In the genomic region with DNA sequence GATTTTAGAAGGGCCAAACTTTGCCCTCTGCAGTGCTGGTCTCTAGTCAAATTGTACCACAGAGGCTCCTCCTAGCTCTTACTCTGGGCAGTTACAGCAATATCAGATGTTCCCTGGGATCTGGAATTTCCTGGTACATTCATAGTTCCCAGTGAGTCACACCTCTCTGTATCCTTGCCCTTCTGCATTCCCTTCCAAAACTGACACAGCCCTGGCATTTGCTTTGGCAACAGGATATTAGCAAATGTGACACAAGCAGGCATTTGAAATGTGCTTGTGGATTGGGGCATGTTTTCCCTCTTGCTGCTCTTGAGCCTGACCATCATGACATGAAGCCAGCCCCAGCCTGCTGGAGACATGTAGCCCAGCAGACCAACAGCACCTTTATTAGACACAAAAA, we compare ENCODE assay signal across 10 cellular contexts.
DNase-seq lines count a peak whose midpoint lies in the region; ATAC-seq and TF ChIP-seq lines count a peak whose summit lies in the region.
"Had no signal": no experiment of that assay in that cellular context is flagged by ENCODE, and none has a peak within 500 bp of the region (broad histone marks: within the 10 kb centered on the region; RNA-seq: fewer than 3 reads in every experiment).

No MANE protein-coding gene starts in this region.

- H3K9me3 ChIP-seq in OCI-LY3 (ENCODE audit: insufficient read depth, low read length) = 0 out of 2 replicates have a peak, but pooled peaks cover 4% of the 10 kb centered on the region

- H3K27ac ChIP-seq in OCI-LY3 (ENCODE audit: low read length) = no peak overlapping the region
- H3K27ac ChIP-seq: KMS-11 had no signal

- peak; percentile 83 for DNase-seq in BJ (ENCODE audit: low read depth)
- DNase-seq in epithelial cell of proximal tubule (ENCODE audit: low read depth) = peak; percentile 98
- peak; percentile 32 for DNase-seq in mucosa of gallbladder (ENCODE audit: low spot score)
- DNase-seq in cortex of kidney (lab: John Stamatoyannopoulos, UW) = no peak
- DNase-seq in epidermal melanocyte (ENCODE audit: insufficient read length, low spot score) = no peak
- no peak for DNase-seq in activated T-cell treated with anti-CD3 and anti-CD28 coated beads for 4 hours
- DNase-seq: activated CD4-positive, alpha-beta T cell treated with anti-CD3 and anti-CD28 coated beads, Interleukin-2, amount 50 U/mL, for 4 hours had no signal

- peak overlapping the region; percentile 30; the same call in 1 of the 2 replicates for H2AFZ ChIP-seq in OCI-LY3 (ENCODE audit: low read depth, low read length)

- H3K4me3 ChIP-seq in BJ (ENCODE audit: low read depth, low read length) (no peak overlapping the region), OCI-LY3 (ENCODE audit: low read length) (no peak overlapping the region), epithelial cell of proximal tubule (ENCODE audit: low read depth, low read length) (no peak overlapping the region)

- H3K36me3 ChIP-seq in BJ (ENCODE audit: control insufficient read depth, insufficient read depth, low read length) (no peaks in the 10 kb centered on the region), OCI-LY3 (replicated peaks; ENCODE audit: low read depth, low read length) (no peaks in the 10 kb centered on the region)

- no peaks in the 10 kb centered on the region for H3K79me2 ChIP-seq in OCI-LY3 (ENCODE audit: low read length)

- POLR2A ChIA-PET in BJ (lab: Charles Lee) = interaction anchor here (0.6 kb wide), 1 partner anchor 317 kb away, joined by 5 read pairs; no protein-coding TSS in a partner anchor

- no peaks in the 10 kb centered on the region for H4K20me1 ChIP-seq in OCI-LY3 (ENCODE audit: insufficient read depth, low read length)

- no peak for ATAC-seq in GM18861 (IDR thresholded peaks at IDR 0.05; ENCODE audit: unreplicated experiment)

- H3K9ac ChIP-seq in OCI-LY3 (ENCODE audit: low read length) = no peak overlapping the region
- H3K9ac ChIP-seq: KMS-11 had no signal

- no peak overlapping the region for H3K4me2 ChIP-seq in OCI-LY3 (ENCODE audit: low read length)
- H3K4me2 ChIP-seq: KMS-11 had no signal

- no peaks in the 10 kb centered on the region for H3K4me1 ChIP-seq in OCI-LY3 (ENCODE audit: low read length)

- CTCF ChIA-PET in BJ (lab: Yijun Ruan, JAX) = interaction anchor here (0.6 to 1.5 kb wide), 4 partner anchors 11 to 72 kb away, joined by 3 read pairs; no protein-coding TSS in a partner anchor

- H3K27me3 ChIP-seq in BJ (ENCODE audit: control insufficient read depth, insufficient read depth, low read length) = no peaks in the 10 kb centered on the region
- no peaks in the 10 kb centered on the region for H3K27me3 ChIP-seq in OCI-LY3 (ENCODE audit: low read depth, low read length)

- TF ChIP-seq CTCF in BJ (IDR thresholded peaks at IDR 0.05; ENCODE audit: insufficient read depth, low read depth, low read length) (peak; percentile 56), OCI-LY3 (IDR thresholded peaks at IDR 0.05; ENCODE audit: low read depth, low read length) (no peak), epithelial cell of proximal tubule (conservative IDR thresholded peaks at IDR 0.05; ENCODE audit: low read depth, low read length) (peak; percentile 51)

Comparison
In these comparisons a context has a peak if more than half of its experiments do, and no peak if none do; other contexts are left out.
1. DNase-seq: peak in BJ (single experiment), epithelial cell of proximal tubule (single experiment) and mucosa of gallbladder (single experiment); none in cortex of kidney (single experiment), epidermal melanocyte (single experiment) and activated T-cell treated with anti-CD3 and anti-CD28 coated beads for 4 hours (single experiment).